ENCODE assay signal across 31 cellular contexts in the genomic region with DNA sequence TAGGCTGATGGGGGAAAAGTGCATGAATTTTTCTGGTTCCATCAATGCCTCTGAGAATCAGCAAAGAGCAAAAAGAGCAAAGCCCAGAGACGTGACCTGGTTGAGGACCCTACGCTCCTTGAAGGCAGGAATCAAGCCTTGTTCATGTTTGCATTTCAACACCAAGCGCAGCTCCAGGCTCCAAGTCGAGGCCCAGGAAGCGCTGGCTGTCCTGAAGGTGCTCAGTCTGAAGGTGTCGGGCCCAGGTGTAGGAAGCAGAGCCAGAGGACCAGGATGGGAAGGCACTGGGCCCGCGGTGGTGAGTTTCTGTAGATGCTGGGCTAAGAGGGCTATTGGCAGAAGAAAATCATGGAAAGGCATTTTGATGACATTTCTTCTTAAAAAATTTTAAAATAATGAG. TPM values are rescaled to one million over a fixed set of nuclear protein-coding genes. Genes with fewer than 3 reads are reported as not detected.
"Had no signal": no experiment of that assay in that cellular context is flagged by ENCODE, and none has a peak within 500 bp of the region (broad histone marks: within the 10 kb centered on the region; RNA-seq: fewer than 3 reads in every experiment).

No MANE protein-coding gene starts in this region.

- H3K9me3 ChIP-seq: gastrocnemius medialis, ovary, psoas muscle, sigmoid colon, stomach, tibial nerve, upper lobe of right lung, uterus had no signal

- ATAC-seq: esophagus mucosa; left lobe of liver; right cardiac atrium; stimulated activated effector memory CD8-positive, alpha-beta T cell treated with anti-CD3 and anti-CD28 coated beads, Interleukin-12 subunit alpha, Interleukin-12 subunit beta, amount 100 ng/mL, for 72 hours; upper lobe of right lung had no signal

- H3K27ac Mint-ChIP-seq: memory B cell; natural killer cell; stimulated activated effector memory CD8-positive, alpha-beta T cell treated with anti-CD3 and anti-CD28 coated beads, Interleukin-12 subunit alpha, Interleukin-12 subunit beta, amount 100 ng/mL, for 72 hours had no signal

- DNase-seq: dorsolateral prefrontal cortex; effector CD4-positive, alpha-beta T cell; foreskin fibroblast; gastrocnemius medialis; head of caudate nucleus; natural killer cell; ovary; posterior cingulate gyrus; psoas muscle; right cardiac atrium; sigmoid colon; stimulated activated CD4-positive, alpha-beta T cell treated with anti-CD3 and anti-CD28 coated beads, Interleukin-2, amount 100 ng/mL, for 24 hours; stimulated activated CD4-positive, alpha-beta T cell treated with anti-CD3 and anti-CD28 coated beads, Interleukin-4, amount 100 ng/mL, for 24 hours; stimulated activated naive CD4-positive, alpha-beta T cell treated with Interleukin-2 at 50 U/mL for 16 hours; stomach; upper lobe of right lung; uterus had no signal

- H3K4me1 Mint-ChIP-seq: memory B cell had no signal

- H3K4me1 ChIP-seq: upper lobe of right lung, uterus had no signal

- H3K4me3 ChIP-seq: dorsolateral prefrontal cortex, gastrocnemius medialis, lung, ovary, psoas muscle, sigmoid colon, stomach, tibial nerve, upper lobe of right lung, uterus had no signal

- H3K27ac ChIP-seq: epithelial cell of prostate, ovary, psoas muscle, upper lobe of right lung, uterus had no signal

- H3K36me3 ChIP-seq: gastrocnemius medialis, ovary, sigmoid colon, stomach, tibial nerve, upper lobe of right lung, uterus had no signal

- H3K9me3 Mint-ChIP-seq: memory B cell; natural killer cell; neural crest cell; stimulated activated effector memory CD8-positive, alpha-beta T cell treated with anti-CD3 and anti-CD28 coated beads, Interleukin-12 subunit alpha, Interleukin-12 subunit beta, amount 100 ng/mL, for 72 hours had no signal

- H3K4me3 Mint-ChIP-seq: memory B cell; natural killer cell; neural crest cell; stimulated activated effector memory CD8-positive, alpha-beta T cell treated with anti-CD3 and anti-CD28 coated beads, Interleukin-12 subunit alpha, Interleukin-12 subunit beta, amount 100 ng/mL, for 72 hours had no signal

- H3K27me3 ChIP-seq: dorsolateral prefrontal cortex, gastrocnemius medialis, ovary, sigmoid colon, stomach, tibial nerve, upper lobe of right lung, uterus had no signal

- H3K36me3 Mint-ChIP-seq: memory B cell; natural killer cell; stimulated activated effector memory CD8-positive, alpha-beta T cell treated with anti-CD3 and anti-CD28 coated beads, Interleukin-12 subunit alpha, Interleukin-12 subunit beta, amount 100 ng/mL, for 72 hours had no signal

RNA-seq across cellular contexts. Expression of a gene that starts 25.6 kb away (rescaled TPM):
- total RNA-seq: esophagus mucosa, gastrocnemius medialis, glomerular endothelial cell, kidney, left lobe of liver, liver, mononuclear cell, renal cortical epithelial cell, subcutaneous adipose tissue had no signal
